In genomic region chr10:102418612-102419560, GRCh38 we compare ENCODE assay signal across 8 cellular contexts. TPM values are rescaled to one million over a fixed set of nuclear protein-coding genes. Genes with fewer than 3 reads are reported as not detected.
DNase-seq lines count a peak whose midpoint lies in the region; ATAC-seq and TF ChIP-seq lines count a peak whose summit lies in the region.

TSS of gene PSD (minus strand) at chr10:102418785. CDS start at chr10:102417038, 1,747 bp downstream.

- DNase-seq in right atrium auricular region (ENCODE audit: low spot score) (no peak), Right ventricle myocardium inferior (ENCODE audit: missing footprints) (no peak), OCI-LY7 (ENCODE audit: low spot score) (no peak), endodermal cell (peak; percentile 87), osteocyte (ENCODE audit: extremely low spot score, unreplicated experiment) (no peak), middle frontal gyrus (ENCODE audit: extremely low spot score, low spot score) (no peak)
- DNase-seq in stimulated activated CD4-positive, alpha-beta T cell treated with anti-CD3 and anti-CD28 coated beads, Interleukin-4, amount 100 ng/mL, for 4 hours = no peak

- peak within 1 kb of the TSS; percentile 96 for H3K4me2 ChIP-seq in OCI-LY7 (ENCODE audit: low read length)

- H3K27ac ChIP-seq in right atrium auricular region = no peak within 1 kb of the TSS
- H3K27ac ChIP-seq in OCI-LY7 (ENCODE audit: low read depth, low read length, poor library complexity, severe bottlenecking) = peak within 1 kb of the TSS; percentile 82
- H3K27ac ChIP-seq in endodermal cell (ENCODE audit: low read depth, low read length) = no peak within 1 kb of the TSS

- H3K9me3 ChIP-seq in right atrium auricular region = no peaks in the 10 kb centered on the region
- H3K9me3 ChIP-seq in OCI-LY7 (ENCODE audit: low read length) = no peaks in the 10 kb centered on the region
- no peaks in the 10 kb centered on the region for H3K9me3 ChIP-seq in endodermal cell (ENCODE audit: control insufficient read depth, low read length)

- CTCF ChIA-PET in OCI-LY7 (lab: Charles Lee; ENCODE audit: unreplicated experiment) = no interaction called here

- no peak within 1 kb of the TSS for H3K9ac ChIP-seq in endodermal cell (ENCODE audit: extremely low read depth, low read length, poor library complexity, severe bottlenecking)

- peaks cover 0 to 41% of the 10 kb centered on the region in 2 donors for H3K4me1 ChIP-seq in right atrium auricular region
- H3K4me1 ChIP-seq in OCI-LY7 (ENCODE audit: insufficient read depth, low read length, poor library complexity, severe bottlenecking) = peaks cover 46% of the 10 kb centered on the region
- H3K4me1 ChIP-seq in endodermal cell (ENCODE audit: control insufficient read depth, insufficient read depth, low read length) = peaks cover 10% of the 10 kb centered on the region

- peaks cover 6% of the 10 kb centered on the region; the same call in 1 of the 2 replicates for H3K79me2 ChIP-seq in OCI-LY7 (ENCODE audit: insufficient read depth, low read depth, low read length)

- peaks cover 8% of the 10 kb centered on the region for H3K36me3 Mint-ChIP-seq in endodermal cell (ENCODE audit: low read depth)
- H3K36me3 Mint-ChIP-seq in osteocyte (ENCODE audit: unreplicated experiment) = no peaks in the 10 kb centered on the region

- H3K4me3 Mint-ChIP-seq in endodermal cell = peak within 1 kb of the TSS; percentile 88
- peak within 1 kb of the TSS; percentile 96 for H3K4me3 Mint-ChIP-seq in osteocyte (ENCODE audit: unreplicated experiment)

- no peaks in the 10 kb centered on the region for H3K9me3 Mint-ChIP-seq in endodermal cell
- H3K9me3 Mint-ChIP-seq in osteocyte (ENCODE audit: unreplicated experiment) = no peaks in the 10 kb centered on the region

- H4K20me1 ChIP-seq in OCI-LY7 (ENCODE audit: insufficient read depth, low read length) = no peaks in the 10 kb centered on the region

- POLR2A ChIA-PET in OCI-LY7 (lab: Charles Lee) = no interaction called here

- H2AFZ ChIP-seq in OCI-LY7 (ENCODE audit: low read length) = peak within 1 kb of the TSS; percentile 80; the same call in 1 of the 2 replicates

- H3K27ac Mint-ChIP-seq in endodermal cell (peak within 1 kb of the TSS; percentile 52), osteocyte (ENCODE audit: unreplicated experiment) (no peak within 1 kb of the TSS)

- 1 to 3% methylated on average over 20 to 50 of the region's 54 CpGs for WGBS in endodermal cell (ENCODE audit: insufficient coverage in 1 of 2, insufficient read length in 1 of 2), 2 experiments

- BruUV-seq in OCI-LY7 (replicated peaks; lab: Mats Ljungman, UMichigan) = no TSS peak

- no peak for ATAC-seq in Right ventricle myocardium inferior
- no peak for ATAC-seq in HG03159 (IDR thresholded peaks at IDR 0.05; ENCODE audit: unreplicated experiment)

- TF ChIP-seq CTCF in right atrium auricular region (IDR thresholded peaks at IDR 0.05) (no peak), OCI-LY7 (conservative IDR thresholded peaks at IDR 0.05; ENCODE audit: low read length) (no peak), endodermal cell (conservative IDR thresholded peaks at IDR 0.05) (no peak), osteocyte (IDR thresholded peaks at IDR 0.05) (no peak)

- H3K27me3 Mint-ChIP-seq in endodermal cell (ENCODE audit: insufficient read depth) = peaks cover 26% of the 10 kb centered on the region
- peaks cover 20% of the 10 kb centered on the region for H3K27me3 Mint-ChIP-seq in osteocyte (ENCODE audit: unreplicated experiment)

- H3K27me3 ChIP-seq in right atrium auricular region = peaks cover 0 to 8% of the 10 kb centered on the region in 2 donors
- H3K27me3 ChIP-seq in endodermal cell (ENCODE audit: control insufficient read depth, insufficient read depth, low read length, poor library complexity, severe bottlenecking) = peaks cover 14% of the 10 kb centered on the region

- H3K9me2 ChIP-seq in OCI-LY7 (ENCODE audit: insufficient read depth, low read length) = no peaks in the 10 kb centered on the region

- peaks cover under 1% of the 10 kb centered on the region for H3K36me3 ChIP-seq in right atrium auricular region
- peaks cover 11% of the 10 kb centered on the region; the same call in 1 of the 2 replicates for H3K36me3 ChIP-seq in OCI-LY7 (ENCODE audit: insufficient read depth, low read length)
- peaks cover 8% of the 10 kb centered on the region for H3K36me3 ChIP-seq in endodermal cell (ENCODE audit: control insufficient read depth, insufficient read depth, low read length)

- intact Hi-C loops in Right ventricle myocardium inferior (cut with DNase I) = no loop called here
- intact Hi-C loops in OCI-LY7 (cut with micrococcal nuclease; ENCODE audit: unreplicated experiment) = no loop called here

- H3K4me3 ChIP-seq in right atrium auricular region (peak within 1 kb of the TSS; percentile 71 to 94), OCI-LY7 (ENCODE audit: low read depth, low read length, poor library complexity, severe bottlenecking) (peak within 1 kb of the TSS; percentile 79), endodermal cell (ENCODE audit: low read length) (peak within 1 kb of the TSS; percentile 94)

- H3K4me1 Mint-ChIP-seq in endodermal cell (peaks cover 15% of the 10 kb centered on the region), osteocyte (ENCODE audit: unreplicated experiment) (peaks cover 33% of the 10 kb centered on the region)

RNA-seq across cellular contexts. Expression of gene PSD, which starts in this region (rescaled TPM):
- total RNA-seq in right atrium auricular region (1 to 10 TPM; 2.2 to 9.7 TPM), Right ventricle myocardium inferior (0.49 TPM), OCI-LY7 (2022) (10.2 and 10.9 TPM in 2 replicates), endodermal cell (1 to 10 TPM; 2.8 to 8.3 TPM), osteocyte (0.99 and 1.8 TPM in 2 replicates)
- 2.0 and 2.2 TPM in 2 replicates for total RNA-seq in OCI-LY7 (2014; rRNA removed; shearing (Covaris generic))
- 9.2 TPM for polyA plus RNA-seq in endodermal cell (2013, experiment 1 of 2)
- polyA plus RNA-seq in endodermal cell (2013, experiment 2 of 2) = 9.9 TPM
